In the genomic region with DNA sequence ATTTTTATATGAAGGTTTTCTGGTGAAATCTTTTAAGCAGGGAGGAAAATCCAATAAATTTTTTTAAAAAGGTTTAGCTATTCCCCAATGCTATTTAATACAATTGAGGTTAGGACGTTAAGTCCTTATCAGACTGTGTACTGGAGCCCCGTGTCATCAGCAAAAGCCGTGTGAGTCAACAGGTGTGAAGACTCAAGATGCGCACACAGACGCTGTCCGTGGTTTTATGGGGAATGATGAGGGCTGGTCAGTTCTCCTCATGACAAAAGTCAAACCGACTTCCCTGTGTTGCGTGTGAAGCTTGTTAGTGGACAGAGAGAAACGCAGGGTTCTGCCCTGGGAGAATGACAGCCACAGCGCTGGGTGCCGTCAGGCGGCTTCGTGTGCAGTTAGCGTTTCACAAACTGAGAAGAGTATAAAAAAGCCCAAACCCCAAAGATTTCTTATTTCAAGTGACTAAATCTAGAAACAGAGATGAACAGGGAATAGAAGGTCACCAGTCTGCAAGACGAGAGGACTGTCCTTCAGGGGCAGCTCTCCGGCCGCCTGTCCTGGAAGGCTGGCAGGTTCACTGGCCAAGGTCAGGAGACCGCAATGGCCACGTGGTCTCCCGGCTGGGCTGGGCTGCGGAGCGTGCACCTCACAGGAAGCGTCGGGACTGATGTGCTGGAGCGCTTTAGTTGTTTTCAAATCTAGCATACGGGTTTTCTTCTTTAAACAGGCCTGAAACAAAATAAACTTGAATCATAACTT, we compare ENCODE assay signal across 24 cellular contexts. TPM values are rescaled to one million over a fixed set of nuclear protein-coding genes. Genes with fewer than 3 reads are reported as not detected.
DNase-seq lines count a peak whose midpoint lies in the region; ATAC-seq, FAIRE-seq and TF ChIP-seq lines count a peak whose summit lies in the region.
"Had no signal": no experiment of that assay in that cellular context is flagged by ENCODE, and none has a peak within 500 bp of the region (broad histone marks: within the 10 kb centered on the region; RNA-seq: fewer than 3 reads in every experiment).

No MANE protein-coding gene starts in this region.

- no peaks in the 10 kb centered on the region for H3K27me3 ChIP-seq in CD4-positive, CD25-positive, alpha-beta regulatory T cell (ENCODE audit: control insufficient read depth, insufficient read depth, low read length)
- H3K27me3 ChIP-seq in adrenal gland: no peaks in the 10 kb centered on the region
- H3K27me3 ChIP-seq: suprapubic skin had no signal

- H3K36me3 ChIP-seq in CD4-positive, CD25-positive, alpha-beta regulatory T cell (ENCODE audit: control insufficient read depth, insufficient read depth, low read length): peaks cover 66% of the 10 kb centered on the region
- peaks cover 0 to 66% of the 10 kb centered on the region in 2 donors for H3K36me3 ChIP-seq in adrenal gland (replicated peaks in 1 of 2)

- FAIRE-seq in GM12892 (lab: Jason Lieb, UNC): no peak
- FAIRE-seq: GM12878 had no signal

- no peak for DNase-seq in T-helper 1 cell
- DNase-seq in CD4-positive, CD25-positive, alpha-beta regulatory T cell: no peak
- peak; percentile 58 to 91 (median 86) for DNase-seq in adrenal gland
- no peak for DNase-seq in natural killer cell treated with Interleukin-12 subunit alpha and Interleukin-12 subunit beta and Interleukin-15 and Interleukin-18, amount 100 ng/mL, for 72 hours (ENCODE audit: low spot score)
- DNase-seq in GM12892 (ENCODE audit: insufficient read length): no peak
- no peak for DNase-seq in NCI-H526 (lab: John Stamatoyannopoulos, UW)
- DNase-seq: activated B cell treated with CpG ODN at 0.5 μM for 24 hours; activated CD8-positive, alpha-beta memory T cell treated with anti-CD3 and anti-CD28 coated beads, Interleukin-2, amount 50 U/mL, for 48 hours; caudate nucleus; DMS 273 treated with DMSO at 0.1 percent for 48 hours; GDM1; NCI-H1048; NCI-H2029 treated with DMSO at 0.1 percent for 48 hours; NCI-H446 treated with DMSO at 0.1 percent for 48 hours; stimulated activated CD4-positive, alpha-beta T cell treated with anti-CD3 and anti-CD28 coated beads, Interleukin-4, amount 100 ng/mL, for 4 hours had no signal

- 41 to 52% (median 49%) methylated on average over 26 of the region's 26 CpGs for WGBS in adrenal gland, 4 donors

- TF ChIP-seq POLR2A in adrenal gland (IDR thresholded peaks at IDR 0.05): peak in 1 of 2 donors; percentile 29
- TF ChIP-seq POLR2A in GM12892 (IDR thresholded peaks at IDR 0.05; ENCODE audit: low read depth, low read length): no peak

- peaks cover 10% of the 10 kb centered on the region for H3K4me1 ChIP-seq in CD4-positive, CD25-positive, alpha-beta regulatory T cell (ENCODE audit: control insufficient read depth, insufficient read depth, low read length, poor library complexity, severe bottlenecking)
- H3K4me1 ChIP-seq in adrenal gland (replicated peaks in 1 of 2): peaks cover 11 to 26% of the 10 kb centered on the region in 2 donors

- no peaks in the 10 kb centered on the region for H3K27me3 Mint-ChIP-seq in T-helper 1 cell treated with Interleukin-12 subunit alpha and Interleukin-12 subunit beta and Interleukin-4 antibody, amounts not matched to agents 30 μg/mL and 1 μg/mL, for 36 hours (ENCODE audit: low read depth)
- peaks cover 4% of the 10 kb centered on the region for H3K27me3 Mint-ChIP-seq in CD4-positive, CD25-positive, alpha-beta regulatory T cell
- no peaks in the 10 kb centered on the region for H3K27me3 Mint-ChIP-seq in natural killer cell treated with Interleukin-12 subunit alpha and Interleukin-12 subunit beta and Interleukin-15 and Interleukin-18, amount 100 ng/mL, for 72 hours
- H3K27me3 Mint-ChIP-seq: activated B cell treated with CpG ODN at 0.5 μM for 24 hours, B cell, progenitor cell of endocrine pancreas had no signal

- H3K27ac Mint-ChIP-seq in T-helper 1 cell treated with Interleukin-12 subunit alpha and Interleukin-12 subunit beta and Interleukin-4 antibody, amounts not matched to agents 30 μg/mL and 1 μg/mL, for 36 hours: peak overlapping the region; percentile 67
- H3K27ac Mint-ChIP-seq in CD4-positive, CD25-positive, alpha-beta regulatory T cell: peak overlapping the region in 2 of 3 donors; percentile 59 to 74
- H3K27ac Mint-ChIP-seq in natural killer cell treated with Interleukin-12 subunit alpha and Interleukin-12 subunit beta and Interleukin-15 and Interleukin-18, amount 100 ng/mL, for 72 hours: peak overlapping the region; percentile 3 to 77
- H3K27ac Mint-ChIP-seq: activated B cell treated with CpG ODN at 0.5 μM for 24 hours, B cell, progenitor cell of endocrine pancreas had no signal

- ATAC-seq in CD4-positive, CD25-positive, alpha-beta regulatory T cell (ENCODE audit: low read depth in 2 of 2): no peak
- no peak for ATAC-seq in natural killer cell treated with Interleukin-12 subunit alpha and Interleukin-12 subunit beta and Interleukin-15 and Interleukin-18, amount 100 ng/mL, for 72 hours
- no peak for ATAC-seq in HG03097 (IDR thresholded peaks at IDR 0.05; ENCODE audit: low FRiP score, unreplicated experiment)
- ATAC-seq: esophagus mucosa, GM12878 had no signal

- H3K4me3 ChIP-seq in CD4-positive, CD25-positive, alpha-beta regulatory T cell (ENCODE audit: low read depth, low read length): no peak overlapping the region
- H3K4me3 ChIP-seq in adrenal gland: no peak overlapping the region
- H3K4me3 ChIP-seq: GM12878, suprapubic skin had no signal

- H3K9me3 ChIP-seq in CD4-positive, CD25-positive, alpha-beta regulatory T cell (ENCODE audit: control insufficient read depth in 2 of 2, low read length in 2 of 2): no peaks in the 10 kb centered on the region
- H3K9me3 ChIP-seq in adrenal gland (replicated peaks in 1 of 3): no peaks in the 10 kb centered on the region
- H3K9me3 ChIP-seq: suprapubic skin had no signal

- H3K36me3 Mint-ChIP-seq in T-helper 1 cell treated with Interleukin-12 subunit alpha and Interleukin-12 subunit beta and Interleukin-4 antibody, amounts not matched to agents 30 μg/mL and 1 μg/mL, for 36 hours (ENCODE audit: low read depth): peaks cover 40% of the 10 kb centered on the region
- H3K36me3 Mint-ChIP-seq in CD4-positive, CD25-positive, alpha-beta regulatory T cell: peaks cover 17% of the 10 kb centered on the region
- H3K36me3 Mint-ChIP-seq in natural killer cell treated with Interleukin-12 subunit alpha and Interleukin-12 subunit beta and Interleukin-15 and Interleukin-18, amount 100 ng/mL, for 72 hours: peaks cover 5% of the 10 kb centered on the region

- no peak overlapping the region for H3K4me3 Mint-ChIP-seq in T-helper 1 cell treated with Interleukin-12 subunit alpha and Interleukin-12 subunit beta and Interleukin-4 antibody, amounts not matched to agents 30 μg/mL and 1 μg/mL, for 36 hours
- H3K4me3 Mint-ChIP-seq in CD4-positive, CD25-positive, alpha-beta regulatory T cell: no peak overlapping the region
- no peak overlapping the region for H3K4me3 Mint-ChIP-seq in natural killer cell treated with Interleukin-12 subunit alpha and Interleukin-12 subunit beta and Interleukin-15 and Interleukin-18, amount 100 ng/mL, for 72 hours
- H3K4me3 Mint-ChIP-seq: activated B cell treated with CpG ODN at 0.5 μM for 24 hours, B cell had no signal

- no peak for TF ChIP-seq CTCF in adrenal gland (IDR thresholded peaks at IDR 0.05)

- intact Hi-C loops in adrenal gland (cut with DNase I): no loop called here

- no peak overlapping the region for H3K27ac ChIP-seq in CD4-positive, CD25-positive, alpha-beta regulatory T cell (ENCODE audit: insufficient read depth, low read length, poor library complexity, severe bottlenecking)
- H3K27ac ChIP-seq in adrenal gland: peak overlapping the region in 3 of 5 donors; percentile 45 to 72 (median 53)
- H3K27ac ChIP-seq: 22Rv1, KMS-11, suprapubic skin had no signal

- no peaks in the 10 kb centered on the region for H3K9me3 Mint-ChIP-seq in T-helper 1 cell treated with Interleukin-12 subunit alpha and Interleukin-12 subunit beta and Interleukin-4 antibody, amounts not matched to agents 30 μg/mL and 1 μg/mL, for 36 hours
- peaks cover 0 to 2% (median 0%) of the 10 kb centered on the region in 7 donors for H3K9me3 Mint-ChIP-seq in CD4-positive, CD25-positive, alpha-beta regulatory T cell
- no peaks in the 10 kb centered on the region for H3K9me3 Mint-ChIP-seq in natural killer cell treated with Interleukin-12 subunit alpha and Interleukin-12 subunit beta and Interleukin-15 and Interleukin-18, amount 100 ng/mL, for 72 hours
- H3K9me3 Mint-ChIP-seq: activated B cell treated with CpG ODN at 0.5 μM for 24 hours had no signal

- H3K4me1 Mint-ChIP-seq in T-helper 1 cell treated with Interleukin-12 subunit alpha and Interleukin-12 subunit beta and Interleukin-4 antibody, amounts not matched to agents 30 μg/mL and 1 μg/mL, for 36 hours (ENCODE audit: low read depth): peaks cover 28% of the 10 kb centered on the region
- peaks cover 0 to 45% (median 13%) of the 10 kb centered on the region in 4 donors for H3K4me1 Mint-ChIP-seq in CD4-positive, CD25-positive, alpha-beta regulatory T cell
- H3K4me1 Mint-ChIP-seq in natural killer cell treated with Interleukin-12 subunit alpha and Interleukin-12 subunit beta and Interleukin-15 and Interleukin-18, amount 100 ng/mL, for 72 hours (ENCODE audit: low read depth in 2 of 2): peaks cover 27 to 31% of the 10 kb centered on the region in 2 donors

RNA-seq across cellular contexts. Expression of a gene that starts 22.4 kb away (rescaled TPM):
- 98.3 TPM for total RNA-seq in CD4-positive, CD25-positive, alpha-beta regulatory T cell
- polyA plus RNA-seq in CD4-positive, CD25-positive, alpha-beta regulatory T cell: 100 to 1,000 TPM in 1 of 4 donors, 10 to 100 TPM in 3; 78.5 to 100 (median 95.1) TPM
- 100 to 1,000 TPM; 114 to 467 (median 251) TPM for total RNA-seq in adrenal gland
- 100 to 1,000 TPM; 110 to 138 (median 118) TPM for polyA plus RNA-seq in adrenal gland
- total RNA-seq in natural killer cell treated with Interleukin-12 subunit alpha and Interleukin-12 subunit beta and Interleukin-15 and Interleukin-18, amount 100 ng/mL, for 72 hours: 10 to 100 TPM; 69.4 to 81.7 TPM
- polyA plus RNA-seq in GM12892 (2012; ENCODE audit: missing spikeins): 28.2 TPM

RNA-seq across cellular contexts. Expression of a gene that starts 33.2 kb away (rescaled TPM):
- total RNA-seq in CD4-positive, CD25-positive, alpha-beta regulatory T cell: 65.8 TPM
- 10 to 100 TPM; 76.3 to 88.9 (median 80.2) TPM for polyA plus RNA-seq in CD4-positive, CD25-positive, alpha-beta regulatory T cell
- 10 to 100 TPM; 64.4 to 92.3 (median 80.2) TPM for total RNA-seq in adrenal gland
- polyA plus RNA-seq in adrenal gland: 10 to 100 TPM; 21.1 to 70.6 (median 36.4) TPM
- total RNA-seq in natural killer cell treated with Interleukin-12 subunit alpha and Interleukin-12 subunit beta and Interleukin-15 and Interleukin-18, amount 100 ng/mL, for 72 hours: 10 to 100 TPM; 50.1 to 53.9 TPM
- polyA plus RNA-seq in GM12892 (2012; ENCODE audit: missing spikeins): 84.0 TPM

RNA-seq across cellular contexts. Expression of a gene that starts 49.5 kb away (rescaled TPM):
- 109 TPM for total RNA-seq in CD4-positive, CD25-positive, alpha-beta regulatory T cell
- polyA plus RNA-seq in CD4-positive, CD25-positive, alpha-beta regulatory T cell: 10 to 100 TPM; 42.8 to 50.9 (median 49.0) TPM
- 10 to 100 TPM; 50.8 to 99.9 (median 74.1) TPM for total RNA-seq in adrenal gland
- polyA plus RNA-seq in adrenal gland: 10 to 100 TPM; 44.8 to 72.8 (median 63.7) TPM
- total RNA-seq in natural killer cell treated with Interleukin-12 subunit alpha and Interleukin-12 subunit beta and Interleukin-15 and Interleukin-18, amount 100 ng/mL, for 72 hours: 100 to 1,000 TPM in 1 of 2 donors, 10 to 100 TPM in 1; 89.7 to 164 TPM
- 45.9 TPM for polyA plus RNA-seq in GM12892 (2012; ENCODE audit: missing spikeins)

Comparison
In these comparisons a context has a peak if more than half of its experiments do, and no peak if none do; other contexts are left out.
1. DNase-seq: peak in adrenal gland (7 of 7); none in T-helper 1 cell (0 of 5), CD4-positive, CD25-positive, alpha-beta regulatory T cell (0 of 3), natural killer cell treated with Interleukin-12 subunit alpha and Interleukin-12 subunit beta and Interleukin-15 and Interleukin-18, amount 100 ng/mL, for 72 hours (single experiment), GM12892 (single experiment) and NCI-H526 (0 of 2).
2. Peak in every context shown above with its lines, with median percentiles within 50 percentile points of each other: H3K27ac Mint-ChIP-seq.